In the genomic region with DNA sequence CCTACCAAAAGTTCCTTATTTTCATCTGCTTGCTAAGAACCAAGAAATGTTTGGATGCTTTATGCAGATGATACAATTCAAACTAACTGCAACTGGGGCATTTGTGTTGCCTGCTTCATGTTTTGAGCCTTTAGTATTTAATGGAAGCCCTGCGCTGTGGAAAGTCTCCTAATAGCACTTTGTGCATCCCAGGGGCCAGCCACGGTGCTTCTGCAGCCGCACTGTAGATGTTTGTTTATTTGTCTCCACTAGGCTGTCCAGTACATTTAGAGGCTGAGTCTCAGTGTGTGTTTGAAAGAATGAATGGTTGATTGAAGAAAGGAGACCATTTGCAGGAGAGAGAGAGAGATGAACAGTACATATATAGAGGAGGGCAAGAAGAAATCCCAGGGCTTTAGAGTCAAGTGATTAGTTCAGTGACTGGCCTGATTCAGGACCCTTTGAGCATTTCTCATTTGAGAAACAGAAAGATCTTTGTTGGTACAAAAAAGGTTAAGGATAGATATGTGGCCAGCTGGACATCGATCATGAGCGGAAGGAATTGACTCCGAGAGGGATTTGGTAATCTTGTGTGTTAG, we compare ENCODE assay signal across 19 cellular contexts. TPM values are rescaled to one million over a fixed set of nuclear protein-coding genes. Genes with fewer than 3 reads are reported as not detected.
DNase-seq lines count a peak whose midpoint lies in the region; ATAC-seq, FAIRE-seq and TF ChIP-seq lines count a peak whose summit lies in the region.
"Had no signal": no experiment of that assay in that cellular context is flagged by ENCODE, and none has a peak within 500 bp of the region (broad histone marks: within the 10 kb centered on the region; RNA-seq: fewer than 3 reads in every experiment).

No MANE protein-coding gene starts in this region.

- H3K27ac Mint-ChIP-seq in WTC11 = peak overlapping the region; percentile 17
- no peak overlapping the region for H3K27ac Mint-ChIP-seq in activated naive CD4-positive, alpha-beta T cell treated with anti-CD3 and anti-CD28 coated beads, Interleukin-2, amount 50 U/mL, for 72 hours

- H3K4me1 ChIP-seq in mesenchymal stem cell (ENCODE audit: control insufficient read depth, insufficient read depth, low read depth, low read length) = peaks cover 9% of the 10 kb centered on the region
- H3K4me1 ChIP-seq in smooth muscle cell (ENCODE audit: low read depth) = peaks cover 5% of the 10 kb centered on the region
- peaks cover 25% of the 10 kb centered on the region for H3K4me1 ChIP-seq in osteoblast (ENCODE audit: insufficient read depth, low read length)
- peaks cover 0 to 41% (median 2%) of the 10 kb centered on the region in 4 donors for H3K4me1 ChIP-seq in Peyer's patch
- H3K4me1 ChIP-seq: BE2C had no signal

- H3K9me3 ChIP-seq in mesenchymal stem cell (ENCODE audit: control insufficient read depth, low read length) (no peaks in the 10 kb centered on the region), smooth muscle cell (replicated peaks; ENCODE audit: low read depth) (no peaks in the 10 kb centered on the region), osteoblast (ENCODE audit: low read depth, low read length) (no peaks in the 10 kb centered on the region), Peyer's patch (no peaks in the 10 kb centered on the region)
- H3K9me3 ChIP-seq: BE2C had no signal

- H4K20me1 ChIP-seq in smooth muscle cell (ENCODE audit: low read depth) = peaks cover 100% of the 10 kb centered on the region
- H4K20me1 ChIP-seq in osteoblast (ENCODE audit: insufficient read depth, low read length) = peaks cover 47% of the 10 kb centered on the region

- H3K27me3 Mint-ChIP-seq in WTC11 (ENCODE audit: low read depth) = no peaks in the 10 kb centered on the region

- no peak overlapping the region for H3K4ac ChIP-seq in mesenchymal stem cell (ENCODE audit: low read depth in 1 of 2, low read length in 2 of 2)

- peak; percentile 62 for FAIRE-seq in GM19239 (lab: Jason Lieb, UNC)
- FAIRE-seq: GM12878 had no signal

- H3K18ac ChIP-seq in mesenchymal stem cell (ENCODE audit: low read depth in 1 of 2, low read length in 2 of 2) = no peak overlapping the region

- H2BK12ac ChIP-seq in mesenchymal stem cell (ENCODE audit: low read length in 2 of 2) = no peak overlapping the region

- H4K91ac ChIP-seq in mesenchymal stem cell (ENCODE audit: low read length) = no peak overlapping the region

- no peak for ATAC-seq in WTC11
- no peak for ATAC-seq in activated naive CD4-positive, alpha-beta T cell treated with anti-CD3 and anti-CD28 coated beads, Interleukin-2, amount 50 U/mL, for 72 hours
- ATAC-seq: GM12878, Panc1 had no signal

- H3K9me3 Mint-ChIP-seq in WTC11 = no peaks in the 10 kb centered on the region
- H3K9me3 Mint-ChIP-seq in activated naive CD4-positive, alpha-beta T cell treated with anti-CD3 and anti-CD28 coated beads, Interleukin-2, amount 50 U/mL, for 72 hours = peaks cover 0 to 4% of the 10 kb centered on the region in 2 donors

- no peak overlapping the region for H4K8ac ChIP-seq in mesenchymal stem cell (ENCODE audit: low read length)

- peaks cover 10% of the 10 kb centered on the region for H3F3A ChIP-seq in smooth muscle cell (ENCODE audit: low read depth)

- H3K27ac ChIP-seq in mesenchymal stem cell (ENCODE audit: low read length, poor library complexity, severe bottlenecking) (no peak overlapping the region), smooth muscle cell (ENCODE audit: low read depth) (peak overlapping the region; percentile 3), osteoblast (ENCODE audit: low read depth, low read length) (no peak overlapping the region), Peyer's patch (no peak overlapping the region)
- H3K27ac ChIP-seq: GM23248 had no signal

- H2BK120ac ChIP-seq in mesenchymal stem cell (ENCODE audit: low read depth, low read length) = no peak overlapping the region

- H3K4me3 ChIP-seq in mesenchymal stem cell (ENCODE audit: insufficient read depth in 1 of 2, low read depth in 1 of 2, low read length in 2 of 2) (peak overlapping the region in 1 of 2 experiments; percentile 6), smooth muscle cell (no peak overlapping the region), osteoblast (ENCODE audit: insufficient read depth, low read length) (no peak overlapping the region), Peyer's patch (no peak overlapping the region)
- H3K4me3 ChIP-seq: GM12878, GM23248 had no signal

- peaks cover 96% of the 10 kb centered on the region for H3K79me2 ChIP-seq in smooth muscle cell (ENCODE audit: low read depth)
- H3K79me2 ChIP-seq in osteoblast (ENCODE audit: insufficient read depth, low read length) = peaks cover 91% of the 10 kb centered on the region

- H3K14ac ChIP-seq in mesenchymal stem cell (ENCODE audit: low read length in 2 of 2) = no peak overlapping the region

- POLR2A ChIA-PET in WTC11 (lab: Charles Lee) = no interaction called here

- H3K4me2 ChIP-seq in mesenchymal stem cell (ENCODE audit: low read length, poor library complexity, severe bottlenecking) (no peak overlapping the region), smooth muscle cell (no peak overlapping the region), osteoblast (ENCODE audit: insufficient read depth, low read length) (no peak overlapping the region)

- CTCF ChIA-PET in WTC11 (lab: Charles Lee) = no interaction called here

- H2AFZ ChIP-seq in mesenchymal stem cell (ENCODE audit: low read depth, low read length) (no peak overlapping the region), smooth muscle cell (ENCODE audit: low read depth) (no peak overlapping the region), osteoblast (ENCODE audit: low read length) (no peak overlapping the region)
- H2AFZ ChIP-seq: GM23248 had no signal

- H3K23ac ChIP-seq in mesenchymal stem cell (ENCODE audit: low read length in 2 of 2) = no peak overlapping the region

- no peak overlapping the region for H3K4me3 Mint-ChIP-seq in WTC11

- H3K36me3 ChIP-seq in mesenchymal stem cell (ENCODE audit: control insufficient read depth in 1 of 2, insufficient read depth in 2 of 2, low read depth in 1 of 2, low read length in 2 of 2) (peaks cover 2 to 4% of the 10 kb centered on the region in 2 experiments), smooth muscle cell (ENCODE audit: low read depth) (no peaks in the 10 kb centered on the region), osteoblast (ENCODE audit: insufficient read depth, low read length) (peaks cover 4% of the 10 kb centered on the region), Peyer's patch (no peaks in the 10 kb centered on the region)
- H3K36me3 ChIP-seq: BE2C had no signal

- no peak for TF ChIP-seq POLR2A in Peyer's patch (IDR thresholded peaks at IDR 0.05)

- no peak overlapping the region for H2AK5ac ChIP-seq in mesenchymal stem cell (ENCODE audit: low read length, severe bottlenecking)

- H3K27me3 ChIP-seq in mesenchymal stem cell (ENCODE audit: control insufficient read depth in 1 of 2, insufficient read depth in 1 of 2, low read length in 2 of 2) = no peaks in the 10 kb centered on the region
- no peaks in the 10 kb centered on the region for H3K27me3 ChIP-seq in smooth muscle cell (ENCODE audit: low read depth)
- no peaks in the 10 kb centered on the region for H3K27me3 ChIP-seq in osteoblast (ENCODE audit: insufficient read depth, low read length)
- no peaks in the 10 kb centered on the region for H3K27me3 ChIP-seq in Peyer's patch
- H3K27me3 ChIP-seq: BE2C had no signal

- peaks cover 35% of the 10 kb centered on the region for H3K4me1 Mint-ChIP-seq in WTC11

- no peak overlapping the region for H2BK15ac ChIP-seq in mesenchymal stem cell (ENCODE audit: low read depth, poor library complexity, severe bottlenecking)

- H3K79me1 ChIP-seq in mesenchymal stem cell (replicated peaks; ENCODE audit: low read length, poor library complexity, severe bottlenecking) = peaks cover 11% of the 10 kb centered on the region

- no peaks in the 10 kb centered on the region for H3K36me3 Mint-ChIP-seq in WTC11
- H3K36me3 Mint-ChIP-seq in activated naive CD4-positive, alpha-beta T cell treated with anti-CD3 and anti-CD28 coated beads, Interleukin-2, amount 50 U/mL, for 72 hours = peaks cover 0 to 13% of the 10 kb centered on the region in 2 donors

- H3K9ac ChIP-seq in mesenchymal stem cell (ENCODE audit: low read length) = peak overlapping the region; percentile 7
- H3K9ac ChIP-seq in smooth muscle cell (ENCODE audit: low read depth) = no peak overlapping the region
- H3K9ac ChIP-seq: GM23248 had no signal

- 57% methylated on average over 6 of the region's 6 CpGs for WGBS in mesenchymal stem cell
- 39% methylated on average over 6 of the region's 6 CpGs for WGBS in smooth muscle cell (ENCODE audit: low lambda C conversion rate)

- DNase-seq in GM19239 (ENCODE audit: insufficient read length, low spot score) (no peak), WTC11 (ENCODE audit: low spot score) (no peak), mesenchymal stem cell (peak; percentile 51), smooth muscle cell (lab: John Stamatoyannopoulos, UW; ENCODE audit: unreplicated experiment) (no peak), osteoblast (ENCODE audit: insufficient read length, low spot score, missing footprints) (no peak), NCI-H1092 treated with DMSO at 0.1 percent for 48 hours (lab: John Stamatoyannopoulos, UW) (no peak), Peyer's patch (no peak)
- no peak for DNase-seq in activated naive CD4-positive, alpha-beta T cell treated with anti-CD3 and anti-CD28 coated beads, Interleukin-2, amount 50 U/mL, for 72 hours (ENCODE audit: low spot score in 2 of 2)
- DNase-seq: ACHN, BE2C, DMS153, GM23248, KG1, NCI-H1930, NCI-H2171, NCI-H774, Right ventricle myocardium superior had no signal

- no peak overlapping the region for H2BK5ac ChIP-seq in mesenchymal stem cell (ENCODE audit: low read depth, low read length, poor library complexity, severe bottlenecking)

- no peak for TF ChIP-seq CTCF in WTC11 (IDR thresholded peaks at IDR 0.05)
- no peak for TF ChIP-seq CTCF in smooth muscle cell (IDR thresholded peaks at IDR 0.05; ENCODE audit: borderline replicate concordance, insufficient read depth, poor library complexity, severe bottlenecking)
- TF ChIP-seq CTCF in osteoblast (IDR thresholded peaks at IDR 0.05; ENCODE audit: extremely low read depth, low read depth, low read length) = no peak
- TF ChIP-seq CTCF in Peyer's patch (IDR thresholded peaks at IDR 0.05) = no peak

TF ChIP-seq in WTC11, 78 proteins besides CTCF, POLR2A, EP300 and RAD21 (continues in another document):
- TF ChIP-seq, protein P1, sequence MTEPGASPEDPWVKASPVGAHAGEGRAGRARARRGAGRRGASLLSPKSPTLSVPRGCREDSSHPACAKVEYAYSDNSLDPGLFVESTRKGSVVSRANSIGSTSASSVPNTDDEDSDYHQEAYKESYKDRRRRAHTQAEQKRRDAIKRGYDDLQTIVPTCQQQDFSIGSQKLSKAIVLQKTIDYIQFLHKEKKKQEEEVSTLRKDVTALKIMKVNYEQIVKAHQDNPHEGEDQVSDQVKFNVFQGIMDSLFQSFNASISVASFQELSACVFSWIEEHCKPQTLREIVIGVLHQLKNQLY (CRISPR knock-in tag; IDR thresholded peaks at IDR 0.05) = no peak

RNA-seq across cellular contexts. Expression of gene MPZL1, which starts 33.9 kb away (rescaled TPM):
- total RNA-seq in WTC11 (2021) = 71.7 to 74.1 TPM (median 72.3 TPM) in 3 replicates
- polyA plus RNA-seq in mesenchymal stem cell (2013, experiment 1 of 2) = 124 TPM
- 126 TPM for polyA plus RNA-seq in mesenchymal stem cell (2013, experiment 2 of 2)
- 250 and 264 TPM in 2 replicates for total RNA-seq in smooth muscle cell
- 276 and 303 TPM in 2 replicates for polyA plus RNA-seq in smooth muscle cell
- total RNA-seq in osteoblast = 189 and 215 TPM in 2 replicates
- total RNA-seq in activated naive CD4-positive, alpha-beta T cell treated with anti-CD3 and anti-CD28 coated beads, Interleukin-2, amount 50 U/mL, for 72 hours = 10 to 100 TPM; 26.8 to 33.0 TPM
- 10 to 100 TPM; 23.1 to 87.7 (median 66.6) TPM for total RNA-seq in Peyer's patch
